In the genomic region with DNA sequence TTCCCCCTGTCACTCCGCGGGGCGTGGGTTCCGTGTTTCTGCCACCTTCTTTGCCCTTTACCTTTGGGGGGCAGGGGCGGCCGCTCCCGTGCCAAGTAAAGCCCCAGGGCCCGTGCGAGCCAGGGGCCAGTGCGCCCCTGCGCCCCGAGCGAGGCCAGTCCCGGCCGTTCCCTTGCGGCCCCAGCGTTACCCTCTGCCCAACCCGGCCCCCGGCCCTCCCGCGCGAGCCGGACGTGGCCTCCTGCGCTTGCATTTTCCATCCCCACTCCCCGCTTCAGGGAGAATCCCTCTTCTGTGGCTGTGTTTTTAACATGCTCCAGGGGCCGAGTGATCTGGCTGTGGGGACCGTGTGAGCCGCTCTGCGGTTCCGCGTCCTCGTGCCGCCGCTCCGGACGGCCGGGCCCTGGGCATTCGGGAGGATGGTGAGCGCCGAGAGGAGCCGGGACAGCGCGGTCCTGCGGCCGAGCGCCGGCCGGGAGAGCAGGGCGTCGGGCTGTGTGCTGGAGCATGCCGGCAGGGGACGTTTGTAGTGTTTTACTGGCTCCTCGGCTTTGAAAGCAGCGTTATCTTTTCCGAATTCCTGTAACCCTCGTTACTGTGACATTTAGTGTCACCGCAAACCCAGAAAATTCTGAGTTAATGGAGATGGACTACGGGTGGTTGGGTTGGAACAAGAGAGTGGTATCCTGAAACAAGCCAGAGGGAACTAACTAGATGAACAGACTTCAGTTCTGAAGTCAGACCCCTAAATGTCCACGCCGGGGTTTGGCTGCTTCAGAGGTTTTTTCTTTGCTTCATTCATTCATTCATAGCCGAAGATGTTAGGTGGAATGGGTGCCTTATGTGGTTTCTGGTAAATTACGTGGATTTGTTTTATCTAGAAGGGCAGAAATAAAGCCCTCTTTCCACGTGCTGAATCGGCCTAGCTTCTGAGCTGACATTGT, we compare ENCODE assay signal across 8 cellular contexts. TPM values are rescaled to one million over a fixed set of nuclear protein-coding genes. Genes with fewer than 3 reads are reported as not detected.
A peak's percentile ranks its signal among the peaks of the same experiment; 100 is the strongest.
DNase-seq lines count a peak whose midpoint lies in the region; ATAC-seq and TF ChIP-seq lines count a peak whose summit lies in the region.

No MANE protein-coding gene starts in this region.

- DNase-seq in activated CD4-positive, CD25-positive, alpha-beta regulatory T cell treated with anti-CD3 and anti-CD28 coated beads, Interleukin-2, amount 50 U/mL, for 72 hours = peak; percentile 56
- DNase-seq in activated CD4-positive, CD25-positive, alpha-beta regulatory T cell (lab: John Stamatoyannopoulos, UW) = no peak
- DNase-seq in RKO (ENCODE audit: low spot score) (peak; percentile 25), astrocyte of the cerebellum (ENCODE audit: low read depth) (no peak), hepatocyte (ENCODE audit: low spot score) (peak; percentile 54), progenitor cell of endocrine pancreas (ENCODE audit: low spot score, unreplicated experiment) (peak; percentile 18)

- no peaks in the 10 kb centered on the region for H3K27me3 ChIP-seq in hepatocyte

- H4K20me1 ChIP-seq in hepatocyte (ENCODE audit: insufficient read depth, poor library complexity, severe bottlenecking) = peaks cover 44% of the 10 kb centered on the region

- ATAC-seq in GM18502 (IDR thresholded peaks at IDR 0.05; ENCODE audit: poor library complexity, unreplicated experiment) (no peak), GM18517 (IDR thresholded peaks at IDR 0.05; ENCODE audit: unreplicated experiment) (no peak)

- H3K4me3 Mint-ChIP-seq in progenitor cell of endocrine pancreas (ENCODE audit: low read depth) = peak overlapping the region; percentile 90

- H3K36me3 ChIP-seq in hepatocyte (replicated peaks; ENCODE audit: insufficient read depth, low read depth) = no peaks in the 10 kb centered on the region

- H3K4me3 ChIP-seq in astrocyte of the cerebellum (ENCODE audit: low read depth, low read length) (peak overlapping the region; percentile 93), hepatocyte (peak overlapping the region; percentile 97)

- peaks cover 18% of the 10 kb centered on the region for H3K4me1 ChIP-seq in hepatocyte (ENCODE audit: insufficient read depth)

- H3K4me1 Mint-ChIP-seq in progenitor cell of endocrine pancreas (ENCODE audit: low read depth) = peaks cover 31% of the 10 kb centered on the region

- no peaks in the 10 kb centered on the region for H3K27me3 Mint-ChIP-seq in progenitor cell of endocrine pancreas

- no peaks in the 10 kb centered on the region for H3K36me3 Mint-ChIP-seq in progenitor cell of endocrine pancreas (ENCODE audit: insufficient read depth)

- peak overlapping the region; percentile 86 for H3K4me2 ChIP-seq in hepatocyte

- peak overlapping the region; percentile 83 for H2AFZ ChIP-seq in hepatocyte

- H3K9me2 ChIP-seq in hepatocyte (replicated peaks; ENCODE audit: insufficient read depth) = no peaks in the 10 kb centered on the region

- WGBS in hepatocyte (ENCODE audit: low lambda C conversion rate, missing lambda C conversion rate) = 2% methylated on average over 58 of the region's 65 CpGs

- peak; percentile 20 for TF ChIP-seq CTCF in astrocyte of the cerebellum (IDR thresholded peaks at IDR 0.05; ENCODE audit: low read depth, low read length, missing control alignments)
- TF ChIP-seq CTCF in hepatocyte (IDR thresholded peaks at IDR 0.05; ENCODE audit: poor library complexity) = no peak
- TF ChIP-seq CTCF in progenitor cell of endocrine pancreas (IDR thresholded peaks at IDR 0.05; ENCODE audit: unreplicated experiment) = no peak

- peak overlapping the region; percentile 95 for H3K27ac ChIP-seq in hepatocyte

- peaks cover 56% of the 10 kb centered on the region for H3K79me2 ChIP-seq in hepatocyte

- in situ Hi-C loops in astrocyte of the cerebellum (cut with HindIII; ENCODE audit: low sequenced_read_pairs) = no loop called here

- H3K27ac Mint-ChIP-seq in progenitor cell of endocrine pancreas = peak overlapping the region; percentile 93

- H3K9me3 ChIP-seq in hepatocyte (ENCODE audit: low read depth) = no peaks in the 10 kb centered on the region

- peaks cover 6% of the 10 kb centered on the region for H3K9me3 Mint-ChIP-seq in progenitor cell of endocrine pancreas (ENCODE audit: low read depth)

RNA-seq across cellular contexts. Expression of a gene that starts 1.1 kb away (rescaled TPM):
- total RNA-seq in hepatocyte (77.9 and 96.7 TPM in 2 replicates), progenitor cell of endocrine pancreas (92.4 and 95.2 TPM in 2 replicates)
- polyA plus RNA-seq in hepatocyte = 131 and 143 TPM in 2 replicates

Comparison
In these comparisons a context has a peak if more than half of its experiments do, and no peak if none do; other contexts are left out.
1. DNase-seq: peak in activated CD4-positive, CD25-positive, alpha-beta regulatory T cell treated with anti-CD3 and anti-CD28 coated beads, Interleukin-2, amount 50 U/mL, for 72 hours (single experiment), RKO (single experiment), hepatocyte (single experiment) and progenitor cell of endocrine pancreas (single experiment); none in activated CD4-positive, CD25-positive, alpha-beta regulatory T cell (0 of 4) and astrocyte of the cerebellum (single experiment).